Comparison of ENCODE assay signal across 17 cellular contexts in genomic region chr11:102415252-102415916, GRCh38. TPM values are rescaled to one million over a fixed set of nuclear protein-coding genes. Genes with fewer than 3 reads are reported as not detected.
A peak's percentile ranks its signal among the peaks of the same experiment; 100 is the strongest.
DNase-seq lines count a peak whose midpoint lies in the region; ATAC-seq lines count a peak whose summit lies in the region.
"Had no signal": no experiment of that assay in that cellular context is flagged by ENCODE, and none has a peak within 500 bp of the region (broad histone marks: within the 10 kb centered on the region; RNA-seq: fewer than 3 reads in every experiment).

No MANE protein-coding gene starts in this region.

- POLR2A ChIA-PET in activated CD4-positive, alpha-beta memory T cell treated with anti-CD3 and anti-CD28 coated beads for 36 hours (lab: Charles Lee), result interaction anchor here (1.4 kb wide), 1 partner anchor 14 kb away, joined by 4 read pairs; no protein-coding TSS in a partner anchor

- H3K27ac Mint-ChIP-seq in activated T-cell treated with anti-CD3 and anti-CD28 coated beads, Interleukin-2, amount 50 U/mL, for 24 hours, result peak overlapping the region; percentile 91
- peak overlapping the region; percentile 46 for H3K27ac Mint-ChIP-seq in activated CD4-positive, alpha-beta memory T cell treated with anti-CD3 and anti-CD28 coated beads for 36 hours
- peak overlapping the region; percentile 13 to 70 for H3K27ac Mint-ChIP-seq in effector memory CD8-positive, alpha-beta T cell
- H3K27ac Mint-ChIP-seq in stimulated activated naive CD8-positive, alpha-beta T cell treated with anti-CD3 and anti-CD28 coated beads, Interleukin-15, Interleukin-2, amounts not matched to agents 100 ng/mL and 50 ng/mL, for 24 hours, result peak overlapping the region; percentile 27

- H3K27me3 Mint-ChIP-seq in activated T-cell treated with anti-CD3 and anti-CD28 coated beads, Interleukin-2, amount 50 U/mL, for 24 hours, result no peaks in the 10 kb centered on the region
- no peaks in the 10 kb centered on the region for H3K27me3 Mint-ChIP-seq in activated CD4-positive, alpha-beta memory T cell treated with anti-CD3 and anti-CD28 coated beads for 36 hours
- H3K27me3 Mint-ChIP-seq in effector memory CD8-positive, alpha-beta T cell, result no peaks in the 10 kb centered on the region
- H3K27me3 Mint-ChIP-seq in stimulated activated naive CD8-positive, alpha-beta T cell treated with anti-CD3 and anti-CD28 coated beads, Interleukin-15, Interleukin-2, amounts not matched to agents 100 ng/mL and 50 ng/mL, for 24 hours, result no peaks in the 10 kb centered on the region

- H3K36me3 Mint-ChIP-seq in activated T-cell treated with anti-CD3 and anti-CD28 coated beads, Interleukin-2, amount 50 U/mL, for 24 hours (ENCODE audit: low read depth), result peaks cover 74% of the 10 kb centered on the region
- H3K36me3 Mint-ChIP-seq in activated CD4-positive, alpha-beta memory T cell treated with anti-CD3 and anti-CD28 coated beads for 36 hours, result peaks cover 36% of the 10 kb centered on the region
- peaks cover 10% of the 10 kb centered on the region for H3K36me3 Mint-ChIP-seq in effector memory CD8-positive, alpha-beta T cell (ENCODE audit: insufficient read depth)
- H3K36me3 Mint-ChIP-seq in stimulated activated naive CD8-positive, alpha-beta T cell treated with anti-CD3 and anti-CD28 coated beads, Interleukin-15, Interleukin-2, amounts not matched to agents 100 ng/mL and 50 ng/mL, for 24 hours (ENCODE audit: low read depth), result peaks cover 49% of the 10 kb centered on the region

- ATAC-seq in effector memory CD8-positive, alpha-beta T cell (replicated peaks), result peak; percentile 68
- ATAC-seq in HG03159 (IDR thresholded peaks at IDR 0.05; ENCODE audit: unreplicated experiment), result no peak
- no peak for ATAC-seq in GM21367 (IDR thresholded peaks at IDR 0.05; ENCODE audit: unreplicated experiment)

- peaks cover 10% of the 10 kb centered on the region for H3K9me3 Mint-ChIP-seq in activated T-cell treated with anti-CD3 and anti-CD28 coated beads, Interleukin-2, amount 50 U/mL, for 24 hours
- H3K9me3 Mint-ChIP-seq in activated CD4-positive, alpha-beta memory T cell treated with anti-CD3 and anti-CD28 coated beads for 36 hours, result peaks cover 16% of the 10 kb centered on the region
- H3K9me3 Mint-ChIP-seq in effector memory CD8-positive, alpha-beta T cell, result no peaks in the 10 kb centered on the region
- H3K9me3 Mint-ChIP-seq in stimulated activated naive CD8-positive, alpha-beta T cell treated with anti-CD3 and anti-CD28 coated beads, Interleukin-15, Interleukin-2, amounts not matched to agents 100 ng/mL and 50 ng/mL, for 24 hours, result no peaks in the 10 kb centered on the region

- peak overlapping the region; percentile 42 for H3K4me3 Mint-ChIP-seq in activated T-cell treated with anti-CD3 and anti-CD28 coated beads, Interleukin-2, amount 50 U/mL, for 24 hours
- peak overlapping the region; percentile 21 for H3K4me3 Mint-ChIP-seq in activated CD4-positive, alpha-beta memory T cell treated with anti-CD3 and anti-CD28 coated beads for 36 hours
- peak overlapping the region; percentile 44 to 50 for H3K4me3 Mint-ChIP-seq in effector memory CD8-positive, alpha-beta T cell
- H3K4me3 Mint-ChIP-seq in stimulated activated naive CD8-positive, alpha-beta T cell treated with anti-CD3 and anti-CD28 coated beads, Interleukin-15, Interleukin-2, amounts not matched to agents 100 ng/mL and 50 ng/mL, for 24 hours, result peak overlapping the region; percentile 40

- intact Hi-C loops in activated CD4-positive, alpha-beta memory T cell treated with anti-CD3 and anti-CD28 coated beads for 36 hours (cut with micrococcal nuclease), result loop anchor here (5.0 kb wide), 2 partner anchors 147 to 182 kb away; no protein-coding TSS in a partner anchor

- peaks cover 98% of the 10 kb centered on the region for H3K4me1 Mint-ChIP-seq in activated T-cell treated with anti-CD3 and anti-CD28 coated beads, Interleukin-2, amount 50 U/mL, for 24 hours (ENCODE audit: low read depth)
- H3K4me1 Mint-ChIP-seq in activated CD4-positive, alpha-beta memory T cell treated with anti-CD3 and anti-CD28 coated beads for 36 hours (ENCODE audit: low read depth), result peaks cover 87% of the 10 kb centered on the region
- peaks cover 63 to 70% of the 10 kb centered on the region in 2 donors for H3K4me1 Mint-ChIP-seq in effector memory CD8-positive, alpha-beta T cell (ENCODE audit: low read depth in 2 of 2)
- H3K4me1 Mint-ChIP-seq in stimulated activated naive CD8-positive, alpha-beta T cell treated with anti-CD3 and anti-CD28 coated beads, Interleukin-15, Interleukin-2, amounts not matched to agents 100 ng/mL and 50 ng/mL, for 24 hours (ENCODE audit: low read depth), result peaks cover 99% of the 10 kb centered on the region

- no peak for DNase-seq in activated T-cell treated with anti-CD3 and anti-CD28 coated beads, Interleukin-2, amount 50 U/mL, for 24 hours
- DNase-seq in activated T-cell treated with anti-CD3 and anti-CD28 coated beads for 4 hours (no peak), OCI-M2 (lab: John Stamatoyannopoulos, UW; ENCODE audit: unreplicated experiment) (no peak)
- no peak for DNase-seq in activated CD4-positive, alpha-beta memory T cell treated with anti-CD3 and anti-CD28 coated beads for 36 hours
- DNase-seq in effector memory CD8-positive, alpha-beta T cell, result no peak
- DNase-seq: hypothalamus, Kasumi-1, kidney glomerular epithelial cell, mesendoderm, NCI-H1105 treated with DMSO at 0.1 percent for 48 hours, NCI-H82, Peyer's patch, SK-N-SH, upper lobe of right lung had no signal

- CTCF ChIA-PET in activated CD4-positive, alpha-beta memory T cell treated with anti-CD3 and anti-CD28 coated beads for 36 hours (lab: Charles Lee), result interaction anchor here (1.3 to 3.1 kb wide), 4 partner anchors 23 to 121 kb away, joined by 4 to 17 read pairs (median 5); no protein-coding TSS in a partner anchor

RNA-seq across cellular contexts. Expression of gene TMEM123, which starts 37.2 kb away (rescaled TPM):
- total RNA-seq in activated CD4-positive, alpha-beta memory T cell treated with anti-CD3 and anti-CD28 coated beads for 36 hours, result 100 to 1,000 TPM; 175 to 180 TPM

Comparison
In these comparisons a context has a peak if more than half of its experiments do, and no peak if none do; other contexts are left out.
1. H3K27ac Mint-ChIP-seq: peak in every context shown above with its lines; median percentile 91 in activated T-cell treated with anti-CD3 and anti-CD28 coated beads, Interleukin-2, amount 50 U/mL, for 24 hours; 46 in activated CD4-positive, alpha-beta memory T cell treated with anti-CD3 and anti-CD28 coated beads for 36 hours; 42 in effector memory CD8-positive, alpha-beta T cell; 27 in stimulated activated naive CD8-positive, alpha-beta T cell treated with anti-CD3 and anti-CD28 coated beads, Interleukin-15, Interleukin-2, amounts not matched to agents 100 ng/mL and 50 ng/mL, for 24 hours.